Comparison of ENCODE assay signal across 7 cellular contexts in genomic region chr12:117025481-117026151, GRCh38.
DNase-seq lines count a peak whose midpoint lies in the region; ATAC-seq and TF ChIP-seq lines count a peak whose summit lies in the region.

No MANE protein-coding gene starts in this region.

- TF ChIP-seq CTCF in GM12872 (IDR thresholded peaks at IDR 0.05; ENCODE audit: insufficient read depth, low read depth, low read length) (peak; percentile 83), esophagus squamous epithelium (IDR thresholded peaks at IDR 0.05) (peak; percentile 83 to 96 (median 90)), suprapubic skin (IDR thresholded peaks at IDR 0.05) (peak; percentile 69 to 80)

- peaks cover 0 to 4% (median 0%) of the 10 kb centered on the region in 3 donors for H3K4me1 Mint-ChIP-seq in naive B cell

- H3K27me3 ChIP-seq in esophagus squamous epithelium (no peaks in the 10 kb centered on the region), suprapubic skin (no peaks in the 10 kb centered on the region)

- H3K9me3 ChIP-seq in esophagus squamous epithelium, result no peaks in the 10 kb centered on the region
- H3K9me3 ChIP-seq in suprapubic skin, result no peaks in the 10 kb centered on the region

- ATAC-seq in naive B cell (ENCODE audit: low read depth in 2 of 2), result peak; percentile 45 to 46

- intact Hi-C loops in esophagus squamous epithelium (cut with DNase I), result no loop called here

- no peaks in the 10 kb centered on the region for H3K27me3 Mint-ChIP-seq in naive B cell

- TF ChIP-seq POLR2A in esophagus squamous epithelium (IDR thresholded peaks at IDR 0.05), result no peak
- no peak for TF ChIP-seq POLR2A in suprapubic skin (IDR thresholded peaks at IDR 0.05)

- H3K4me3 Mint-ChIP-seq in naive B cell, result no peak overlapping the region

- 37 to 48% methylated on average over 6 to 14 of the region's 14 CpGs for WGBS in esophagus squamous epithelium, 2 donors
- 46% methylated on average over 14 of the region's 14 CpGs for WGBS in suprapubic skin

- H3K27ac ChIP-seq in esophagus squamous epithelium, result no peak overlapping the region
- no peak overlapping the region for H3K27ac ChIP-seq in suprapubic skin

- TF ChIP-seq EP300 in suprapubic skin (IDR thresholded peaks at IDR 0.05), result no peak

- H3K27ac Mint-ChIP-seq in naive B cell, result peak overlapping the region in 1 of 6 donors; percentile 85

- H3K4me1 ChIP-seq in esophagus squamous epithelium, result peaks cover 0 to 9% (median 4%) of the 10 kb centered on the region in 3 donors
- peaks cover 5% of the 10 kb centered on the region for H3K4me1 ChIP-seq in suprapubic skin

- DNase-seq in HPDE6-E6E7 (ENCODE audit: extremely low spot score), result peak; percentile 59
- DNase-seq in NOMO-1 treated with DMSO at 0.1 percent for 48 hours (lab: John Stamatoyannopoulos, UW; ENCODE audit: unreplicated experiment), result peak; percentile 8
- DNase-seq in activated T-cell treated with anti-CD3 and anti-CD28 coated beads, Interleukin-2, amount 50 U/mL, for 1 hour, result peak; percentile 58
- DNase-seq in esophagus squamous epithelium (lab: John Stamatoyannopoulos, UW), result no peak
- DNase-seq in naive B cell, result no peak
- DNase-seq in suprapubic skin (ENCODE audit: low spot score in 2 of 2), result no peak

- no peaks in the 10 kb centered on the region for H3K9me3 Mint-ChIP-seq in naive B cell

- peaks cover 11 to 22% of the 10 kb centered on the region in 2 donors for H3K36me3 Mint-ChIP-seq in naive B cell

- H3K36me3 ChIP-seq in esophagus squamous epithelium (peaks cover 0 to 98% (median 30%) of the 10 kb centered on the region in 3 donors), suprapubic skin (peaks cover 62% of the 10 kb centered on the region)

- H3K4me3 ChIP-seq in esophagus squamous epithelium, result no peak overlapping the region
- H3K4me3 ChIP-seq in suprapubic skin, result no peak overlapping the region

Comparison
In these comparisons a context has a peak if more than half of its experiments do, and no peak if none do; other contexts are left out.
1. DNase-seq: peak in HPDE6-E6E7 (single experiment), NOMO-1 treated with DMSO at 0.1 percent for 48 hours (single experiment) and activated T-cell treated with anti-CD3 and anti-CD28 coated beads, Interleukin-2, amount 50 U/mL, for 1 hour (single experiment); none in esophagus squamous epithelium (single experiment), naive B cell (single experiment) and suprapubic skin (0 of 2).
2. Peak in every context shown above with its lines, with median percentiles within 50 percentile points of each other: CTCF ChIP-seq.